9 cellular contexts compared by ENCODE assay signal in the genomic region with DNA sequence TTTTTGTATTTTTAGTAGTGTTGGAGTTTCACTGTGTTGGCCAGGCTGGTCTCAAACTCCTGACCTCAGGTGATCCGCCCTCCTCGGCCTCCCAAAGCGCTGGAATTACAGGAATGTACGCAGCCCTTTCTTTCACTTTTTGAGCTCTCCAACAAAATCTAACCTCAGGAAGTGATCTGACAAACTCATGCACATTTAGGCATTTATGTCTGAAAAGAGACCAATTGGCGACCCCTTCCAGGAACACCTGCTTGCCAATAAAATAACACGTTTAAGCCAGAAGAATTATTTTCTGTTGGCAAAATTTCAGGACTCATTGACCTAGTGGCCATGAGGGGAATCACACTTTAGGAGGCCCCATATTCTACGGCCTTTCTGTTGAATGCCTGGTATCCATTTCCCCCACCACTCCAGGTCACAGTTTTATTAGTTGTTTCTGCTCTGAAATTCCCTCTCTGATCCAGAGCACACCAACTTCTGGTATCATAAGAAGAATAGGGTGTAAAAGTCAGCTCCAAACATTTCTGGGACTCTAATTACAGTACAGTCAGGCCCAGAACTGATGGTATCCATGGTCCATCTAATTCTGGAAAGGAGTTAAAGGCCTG.
DNase-seq lines count a peak whose midpoint lies in the region; ATAC-seq and TF ChIP-seq lines count a peak whose summit lies in the region.
"Had no signal": no experiment of that assay in that cellular context is flagged by ENCODE, and none has a peak within 500 bp of the region (broad histone marks: within the 10 kb centered on the region; RNA-seq: fewer than 3 reads in every experiment).

No MANE protein-coding gene starts in this region.

- TF ChIP-seq CTCF in Loucy (conservative IDR thresholded peaks at IDR 0.05; ENCODE audit: low read length) = peak; percentile 58

- peak overlapping the region; percentile 3 for H3K27ac ChIP-seq in mesodermal cell (ENCODE audit: low read depth, low read length, severe bottlenecking)
- H3K27ac ChIP-seq: pancreas had no signal

- H3K9me3 ChIP-seq in Loucy (ENCODE audit: insufficient read depth, low read depth, low read length) (no peaks in the 10 kb centered on the region), mesodermal cell (ENCODE audit: control insufficient read depth, low read length) (no peaks in the 10 kb centered on the region)
- H3K9me3 ChIP-seq: pancreas had no signal

- no peak overlapping the region for H2AFZ ChIP-seq in Loucy (ENCODE audit: low read length)

- WGBS in mesodermal cell (ENCODE audit: insufficient coverage in 2 of 2), 2 experiments = 79 to 85% methylated on average over 6 to 7 of the region's 7 CpGs

- no peaks in the 10 kb centered on the region for H3K4me1 ChIP-seq in Loucy (ENCODE audit: insufficient read depth, low read length, poor library complexity, severe bottlenecking)
- H3K4me1 ChIP-seq in mesodermal cell (ENCODE audit: control insufficient read depth, insufficient read depth, low read length, poor library complexity, severe bottlenecking) = peaks cover 11% of the 10 kb centered on the region
- H3K4me1 ChIP-seq: pancreas had no signal

- no peaks in the 10 kb centered on the region for H3K9me2 ChIP-seq in Loucy (replicated peaks; ENCODE audit: low read depth, low read length)

- no peak for ATAC-seq in HG02981 (IDR thresholded peaks at IDR 0.05; ENCODE audit: unreplicated experiment)
- no peak for ATAC-seq in GM21381 (IDR thresholded peaks at IDR 0.05; ENCODE audit: unreplicated experiment)
- ATAC-seq in HG03045 (IDR thresholded peaks at IDR 0.05; ENCODE audit: unreplicated experiment) = no peak

- DNase-seq in COLO829 (ENCODE audit: low spot score) = peak; percentile 35
- peak; percentile 54 to 88 for DNase-seq in dermis microvascular lymphatic vessel endothelial cell (ENCODE audit: low read depth in 2 of 2)
- DNase-seq in activated T-cell treated with anti-CD3 and anti-CD28 coated beads for 4 hours = no peak

- H4K20me1 ChIP-seq in Loucy (ENCODE audit: insufficient read depth, low read length, poor library complexity, severe bottlenecking) = no peaks in the 10 kb centered on the region

- H3F3A ChIP-seq in Loucy (ENCODE audit: low read depth) = no peaks in the 10 kb centered on the region

- H3K79me2 ChIP-seq in Loucy (ENCODE audit: insufficient read depth, low read length) = no peaks in the 10 kb centered on the region

- H3K4me2 ChIP-seq in Loucy (ENCODE audit: low read depth, low read length, poor library complexity, severe bottlenecking) = no peak overlapping the region

- H3K27me3 ChIP-seq in Loucy (ENCODE audit: insufficient read depth, low read length, poor library complexity, severe bottlenecking) = peaks cover 4% of the 10 kb centered on the region
- H3K27me3 ChIP-seq: pancreas had no signal

- no peak overlapping the region for H3K9ac ChIP-seq in Loucy (ENCODE audit: low read depth, low read length, poor library complexity, severe bottlenecking)

- H3K36me3 ChIP-seq in Loucy (ENCODE audit: insufficient read depth, low read length) = no peaks in the 10 kb centered on the region
- H3K36me3 ChIP-seq in mesodermal cell (ENCODE audit: control insufficient read depth, insufficient read depth, low read length) = no peaks in the 10 kb centered on the region
- H3K36me3 ChIP-seq: pancreas had no signal

- H3K4me3 ChIP-seq in Loucy (ENCODE audit: low read length, poor library complexity, severe bottlenecking) (no peak overlapping the region), mesodermal cell (ENCODE audit: extremely low read depth, insufficient read depth, low read length, poor library complexity, severe bottlenecking) (no peak overlapping the region)
- H3K4me3 ChIP-seq: pancreas had no signal
